28 cellular contexts compared by ENCODE assay signal in the genomic region with DNA sequence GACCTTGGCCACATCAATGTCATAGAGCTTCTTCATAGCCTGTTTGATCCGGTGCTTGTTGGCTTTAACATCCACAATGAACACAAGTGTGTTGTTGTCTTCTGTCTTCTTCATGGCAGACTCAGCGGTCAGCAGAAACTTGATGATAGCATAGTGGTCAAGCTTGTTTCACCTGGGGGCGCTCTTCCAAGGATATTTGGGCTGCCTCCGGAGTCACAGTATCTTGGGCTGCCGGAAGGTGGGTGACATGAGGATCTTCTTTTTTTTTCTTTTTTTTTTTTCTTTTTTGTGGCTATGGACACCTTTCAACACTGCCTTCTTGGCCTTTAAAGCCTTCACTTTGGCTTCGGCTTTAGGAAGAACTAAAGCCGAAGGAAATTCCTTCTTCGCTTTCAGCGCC.
"Had no signal": no experiment of that assay in that cellular context is flagged by ENCODE, and none has a peak within 500 bp of the region (broad histone marks: within the 10 kb centered on the region; RNA-seq: fewer than 3 reads in every experiment).

No MANE protein-coding gene starts in this region.

- H3K4me3 Mint-ChIP-seq: natural killer cell; stimulated activated naive B cell treated with anti-CD40 and anti-IgM and Interleukin-4, amounts not matched to agents 10 μg/mL and 1 μg/mL and 100 μg/mL, for 72 hours had no signal

- H3K27me3 Mint-ChIP-seq: stimulated activated naive B cell treated with anti-CD40 and anti-IgM and Interleukin-4, amounts not matched to agents 10 μg/mL and 1 μg/mL and 100 μg/mL, for 72 hours had no signal

- H3K27ac Mint-ChIP-seq: natural killer cell; stimulated activated naive B cell treated with anti-CD40 and anti-IgM and Interleukin-4, amounts not matched to agents 10 μg/mL and 1 μg/mL and 100 μg/mL, for 72 hours had no signal

- H3K4me1 Mint-ChIP-seq: natural killer cell; stimulated activated naive B cell treated with anti-CD40 and anti-IgM and Interleukin-4, amounts not matched to agents 10 μg/mL and 1 μg/mL and 100 μg/mL, for 72 hours had no signal

- H3K4me1 ChIP-seq: heart right ventricle, left lung, lower lobe of right lung, right atrium auricular region, stomach, thyroid gland, upper lobe of left lung had no signal

- H3K4me3 ChIP-seq: heart right ventricle, left lung, lower lobe of right lung, right atrium auricular region, smooth muscle cell, stomach, thyroid gland, upper lobe of left lung had no signal

- H3K4me2 ChIP-seq: smooth muscle cell had no signal

- H3K27ac ChIP-seq: brain microvascular endothelial cell, heart right ventricle, left lung, lower lobe of right lung, right atrium auricular region, stomach, thyroid gland, upper lobe of left lung, VCaP had no signal

- H3K9me3 ChIP-seq: left lung, lower lobe of right lung, right atrium auricular region, stomach, thyroid gland, upper lobe of left lung had no signal

- ATAC-seq: activated CD4-positive, CD25-positive, alpha-beta regulatory T cell treated with anti-CD3 and anti-CD28 coated beads, Interleukin-2, amount 50 U/mL, for 24 hours; esophagus mucosa; heart right ventricle; left lung; lower lobe of right lung; natural killer cell; stimulated activated naive B cell treated with anti-CD40 and anti-IgM and Interleukin-4, amounts not matched to agents 10 μg/mL and 1 μg/mL and 100 μg/mL, for 72 hours had no signal

- DNase-seq: activated CD4-positive, alpha-beta T cell treated with anti-CD3 and anti-CD28 coated beads for 48 hours; activated CD4-positive, alpha-beta T cell treated with anti-CD3 and anti-CD28 coated beads, Interleukin-2, amount 50 U/mL, for 48 hours; activated CD8-positive, alpha-beta memory T cell treated with anti-CD3 and anti-CD28 coated beads, Interleukin-2, amount 50 U/mL, for 4 hours; activated gamma-delta T cell; activated naive CD4-positive, alpha-beta T cell treated with anti-CD3 and anti-CD28 coated beads, Interleukin-2, amount 50 U/mL, for 16 hours; activated T-cell treated with anti-CD3 and anti-CD28 coated beads, Interleukin-2, amount 50 U/mL, for 1 hour; amniotic stem cell; brain microvascular endothelial cell; caudate nucleus; foreskin melanocyte; heart right ventricle; left lung; lower lobe of right lung; mesenchymal stem cell; natural killer cell; stimulated activated CD4-positive, alpha-beta T cell treated with anti-CD3 and anti-CD28 coated beads, Interleukin-1b, Interleukin-23, amount 100 ng/mL, for 48 hours; stimulated activated naive B cell treated with anti-CD40 and anti-IgM and Interleukin-4, amounts not matched to agents 10 μg/mL and 1 μg/mL and 100 μg/mL, for 72 hours; stomach; T-helper 9 cell; thyroid gland; upper lobe of left lung had no signal

- H3K27me3 ChIP-seq: brain microvascular endothelial cell, heart right ventricle, left lung, right atrium auricular region, stomach, thyroid gland, upper lobe of left lung had no signal

- FAIRE-seq: astrocyte, TTC549 had no signal

- H3K36me3 Mint-ChIP-seq: natural killer cell; stimulated activated naive B cell treated with anti-CD40 and anti-IgM and Interleukin-4, amounts not matched to agents 10 μg/mL and 1 μg/mL and 100 μg/mL, for 72 hours had no signal

- H3K36me3 ChIP-seq: brain microvascular endothelial cell, heart right ventricle, left lung, lower lobe of right lung, right atrium auricular region, stomach, thyroid gland, upper lobe of left lung had no signal
